In genomic region chr16:30902070-30902972, GRCh38 we compare ENCODE assay signal across 8 cellular contexts. TPM values are rescaled to one million over a fixed set of nuclear protein-coding genes. Genes with fewer than 3 reads are reported as not detected.
DNase-seq lines count a peak whose midpoint lies in the region; ATAC-seq and TF ChIP-seq lines count a peak whose summit lies in the region.

No MANE protein-coding gene starts in this region.

- ATAC-seq in GM18511 (IDR thresholded peaks at IDR 0.05; ENCODE audit: unreplicated experiment) (peak; percentile 74), sciatic nerve (peak; percentile 60)

- peak overlapping the region; percentile 26 for H3K27ac ChIP-seq in HUES48 (ENCODE audit: low read depth, low read length)

- no peaks in the 10 kb centered on the region for H3K27me3 Mint-ChIP-seq in T-helper 1 cell treated with Interleukin-12 subunit alpha and Interleukin-12 subunit beta and Interleukin-4 antibody, amounts not matched to agents 30 μg/mL and 1 μg/mL, for 36 hours (ENCODE audit: low read depth)
- H3K27me3 Mint-ChIP-seq in brain, result no peaks in the 10 kb centered on the region

- no peaks in the 10 kb centered on the region for H3K27me3 ChIP-seq in BE2C
- H3K27me3 ChIP-seq in HUES48 (ENCODE audit: control insufficient read depth, insufficient read depth, low read length), result 0 out of 2 replicates have a peak, but pooled peaks cover 4% of the 10 kb centered on the region
- H3K27me3 ChIP-seq in iPS-15b (ENCODE audit: control insufficient read depth, insufficient read depth, low read length), result peaks cover 22% of the 10 kb centered on the region

- peak overlapping the region; percentile 97 for H3K27ac Mint-ChIP-seq in T-helper 1 cell treated with Interleukin-12 subunit alpha and Interleukin-12 subunit beta and Interleukin-4 antibody, amounts not matched to agents 30 μg/mL and 1 μg/mL, for 36 hours
- H3K27ac Mint-ChIP-seq in brain, result peak overlapping the region; percentile 80 to 95 (median 89)

- H3K4me1 Mint-ChIP-seq in T-helper 1 cell treated with Interleukin-12 subunit alpha and Interleukin-12 subunit beta and Interleukin-4 antibody, amounts not matched to agents 30 μg/mL and 1 μg/mL, for 36 hours (ENCODE audit: low read depth), result peaks cover 21% of the 10 kb centered on the region
- peaks cover 18% of the 10 kb centered on the region for H3K4me1 Mint-ChIP-seq in brain

- H3K4me1 ChIP-seq in BE2C, result no peaks in the 10 kb centered on the region
- H3K4me1 ChIP-seq in HUES48 (ENCODE audit: control insufficient read depth, insufficient read depth, low read length), result no peaks in the 10 kb centered on the region
- H3K4me1 ChIP-seq in iPS-15b (ENCODE audit: control insufficient read depth, insufficient read depth, low read length), result peaks cover 3% of the 10 kb centered on the region

- peaks cover 4% of the 10 kb centered on the region for H3K9me3 Mint-ChIP-seq in T-helper 1 cell treated with Interleukin-12 subunit alpha and Interleukin-12 subunit beta and Interleukin-4 antibody, amounts not matched to agents 30 μg/mL and 1 μg/mL, for 36 hours
- no peaks in the 10 kb centered on the region for H3K9me3 Mint-ChIP-seq in brain

- H3K36me3 Mint-ChIP-seq in T-helper 1 cell treated with Interleukin-12 subunit alpha and Interleukin-12 subunit beta and Interleukin-4 antibody, amounts not matched to agents 30 μg/mL and 1 μg/mL, for 36 hours (ENCODE audit: low read depth), result peaks cover 4% of the 10 kb centered on the region
- H3K36me3 Mint-ChIP-seq in brain, result no peaks in the 10 kb centered on the region

- no peaks in the 10 kb centered on the region for H3K36me3 ChIP-seq in BE2C
- no peaks in the 10 kb centered on the region for H3K36me3 ChIP-seq in HUES48 (ENCODE audit: control insufficient read depth, insufficient read depth, low read length)
- H3K36me3 ChIP-seq in iPS-15b (ENCODE audit: control insufficient read depth, insufficient read depth, low read length), result no peaks in the 10 kb centered on the region

- DNase-seq in BE2C (peak; percentile 76), sciatic nerve (ENCODE audit: low spot score) (peak; percentile 79), NCI-H446 treated with DMSO at 0.1 percent for 48 hours (lab: John Stamatoyannopoulos, UW) (no peak)

- H3K4me3 ChIP-seq in BE2C (ENCODE audit: low read depth, low read length), result peak overlapping the region; percentile 51
- H3K4me3 ChIP-seq in HUES48 (ENCODE audit: low read depth, low read length), result peak overlapping the region; percentile 66
- peak overlapping the region; percentile 55 for H3K4me3 ChIP-seq in iPS-15b (ENCODE audit: low read depth, low read length)

- H3K4me3 Mint-ChIP-seq in T-helper 1 cell treated with Interleukin-12 subunit alpha and Interleukin-12 subunit beta and Interleukin-4 antibody, amounts not matched to agents 30 μg/mL and 1 μg/mL, for 36 hours, result peak overlapping the region; percentile 95
- H3K4me3 Mint-ChIP-seq in brain, result peak overlapping the region; percentile 73 to 85 (median 80)

- H3K9me3 ChIP-seq in BE2C (no peaks in the 10 kb centered on the region), HUES48 (ENCODE audit: control insufficient read depth, insufficient read depth, low read length) (no peaks in the 10 kb centered on the region), iPS-15b (ENCODE audit: control insufficient read depth, insufficient read depth, low read length) (no peaks in the 10 kb centered on the region)

- H3K9ac ChIP-seq in HUES48 (ENCODE audit: low read depth, low read length) (peak overlapping the region; percentile 61; the same call in 1 of the 2 replicates), iPS-15b (ENCODE audit: low read depth, low read length) (no peak overlapping the region)

- intact Hi-C loops in sciatic nerve (cut with DNase I), result no loop called here

- TF ChIP-seq CTCF in BE2C (IDR thresholded peaks at IDR 0.05; ENCODE audit: low read depth, low read length), result no peak
- no peak for TF ChIP-seq CTCF in brain (conservative IDR thresholded peaks at IDR 0.05)

RNA-seq across cellular contexts. Expression of gene CTF1, which starts 5.9 kb away (rescaled TPM):
- polyA plus RNA-seq in BE2C (2012; ENCODE audit: insufficient read depth, insufficient read length, low read depth), result 0.36 TPM
- polyA plus RNA-seq in brain (ENCODE audit: insufficient read depth, low read depth, low replicate concordance), result 4.1 TPM
- 13.3 TPM for total RNA-seq in sciatic nerve

RNA-seq across cellular contexts. Expression of gene BCL7C, which starts 8.4 kb away (rescaled TPM):
- 26.3 TPM for polyA plus RNA-seq in BE2C (2012; ENCODE audit: insufficient read depth, insufficient read length, low read depth)
- polyA plus RNA-seq in brain (ENCODE audit: insufficient read depth, low read depth, low replicate concordance), result 37.1 TPM
- total RNA-seq in sciatic nerve, result 36.6 TPM

RNA-seq across cellular contexts. Expression of gene FBXL19, which starts 21.1 kb away (rescaled TPM):
- polyA plus RNA-seq in BE2C (2012; ENCODE audit: insufficient read depth, insufficient read length, low read depth), result 33.4 TPM
- polyA plus RNA-seq in brain (ENCODE audit: insufficient read depth, low read depth, low replicate concordance), result 24.3 TPM
- total RNA-seq in sciatic nerve, result 13.1 TPM

RNA-seq across cellular contexts. Expression of gene ORAI3, which starts 46.5 kb away (rescaled TPM):
- 3.1 TPM for polyA plus RNA-seq in BE2C (2012; ENCODE audit: insufficient read depth, insufficient read length, low read depth)
- polyA plus RNA-seq in brain (ENCODE audit: insufficient read depth, low read depth, low replicate concordance), result 6.4 TPM
- 21.8 TPM for total RNA-seq in sciatic nerve

RNA-seq across cellular contexts. Expression of gene SETD1A, which starts 55.2 kb away (rescaled TPM):
- 99.1 TPM for polyA plus RNA-seq in BE2C (2012; ENCODE audit: insufficient read depth, insufficient read length, low read depth)
- 23.0 TPM for polyA plus RNA-seq in brain (ENCODE audit: insufficient read depth, low read depth, low replicate concordance)
- total RNA-seq in sciatic nerve, result 17.8 TPM
